In the genomic region with DNA sequence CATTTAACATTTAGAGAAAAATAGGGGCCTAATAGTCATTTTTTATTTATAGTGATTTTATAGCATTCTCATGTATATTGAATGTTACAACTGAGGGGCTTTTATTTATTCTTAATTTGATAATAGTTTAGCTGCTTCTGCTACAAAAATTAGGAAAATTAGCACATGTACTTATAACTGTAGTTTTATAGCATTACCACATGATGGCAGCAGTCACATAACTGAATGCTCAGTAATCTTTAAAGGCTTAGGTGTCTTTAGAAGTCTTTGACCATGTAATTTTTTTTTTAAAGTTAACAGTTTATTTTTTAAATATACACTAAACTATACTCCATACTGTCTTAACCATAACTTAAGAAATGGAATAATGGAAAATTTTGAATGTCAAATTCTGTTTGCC, we compare ENCODE assay signal across 8 cellular contexts.
A peak's percentile ranks its signal among the peaks of the same experiment; 100 is the strongest.
DNase-seq lines count a peak whose midpoint lies in the region; ATAC-seq and TF ChIP-seq lines count a peak whose summit lies in the region.

No MANE protein-coding gene starts in this region.

- intact Hi-C loops in lower leg skin (cut with DNase I; ENCODE audit: low total_unique reads) = no loop called here

- ATAC-seq in HG03469 (IDR thresholded peaks at IDR 0.05; ENCODE audit: unreplicated experiment) = no peak
- ATAC-seq in GM18520 (IDR thresholded peaks at IDR 0.05; ENCODE audit: unreplicated experiment) = no peak

- no peaks in the 10 kb centered on the region for H3K9me3 ChIP-seq in AG04450 (ENCODE audit: control insufficient read depth, insufficient read depth, low read length)

- TF ChIP-seq POLR2A in lower leg skin (IDR thresholded peaks at IDR 0.05) = no peak

- H3K27ac ChIP-seq in AG04450 (ENCODE audit: low read depth, low read length) = no peak overlapping the region

- no peaks in the 10 kb centered on the region for H3K27me3 ChIP-seq in AG04450 (ENCODE audit: control insufficient read depth, insufficient read depth, low read length)

- TF ChIP-seq CTCF in AG04450 (IDR thresholded peaks at IDR 0.05; ENCODE audit: low read depth, low read length) (peak; percentile 52), GM12864 (IDR thresholded peaks at IDR 0.05; ENCODE audit: low read depth, low read length, missing control alignments) (peak; percentile 16), lower leg skin (IDR thresholded peaks at IDR 0.05) (no peak)

- POLR2A ChIA-PET in AG04450 (lab: Yijun Ruan, JAX) = no interaction called here

- H3K4me3 ChIP-seq in AG04450 (ENCODE audit: low read depth, low read length) (no peak overlapping the region), GM12864 (ENCODE audit: low read depth, low read length) (no peak overlapping the region), lower leg skin (ENCODE audit: low read depth, poor library complexity, severe bottlenecking) (no peak overlapping the region)

- DNase-seq in AG04450 (ENCODE audit: low read depth, low spot score) = peak; percentile 4
- DNase-seq in GM12864 (ENCODE audit: low read depth) = no peak
- DNase-seq in NCI-H69 (lab: John Stamatoyannopoulos, UW) = peak; percentile 35
- DNase-seq in dermis blood vessel endothelial cell = peak; percentile 48
- peak; percentile 3 for DNase-seq in non-pigmented ciliary epithelial cell (ENCODE audit: low read depth)
- DNase-seq in lower leg skin (ENCODE audit: low spot score in 2 of 2) = no peak

- CTCF ChIA-PET in AG04450 (lab: Charles Lee) = interaction anchor here (0.7 to 1.2 kb wide), 3 partner anchors 12 to 58 kb away, joined by 3 to 4 read pairs (median 3); no protein-coding TSS in a partner anchor

Comparison
In these comparisons a context has a peak if more than half of its experiments do, and no peak if none do; other contexts are left out.
1. DNase-seq: peak in AG04450 (single experiment), NCI-H69 (single experiment), dermis blood vessel endothelial cell (single experiment) and non-pigmented ciliary epithelial cell (single experiment); none in GM12864 (single experiment) and lower leg skin (0 of 2).
2. CTCF ChIP-seq: peak in AG04450 (single experiment) and GM12864 (single experiment); none in lower leg skin (0 of 3).